ENCODE assay signal across 1 cellular context in the genomic region with DNA sequence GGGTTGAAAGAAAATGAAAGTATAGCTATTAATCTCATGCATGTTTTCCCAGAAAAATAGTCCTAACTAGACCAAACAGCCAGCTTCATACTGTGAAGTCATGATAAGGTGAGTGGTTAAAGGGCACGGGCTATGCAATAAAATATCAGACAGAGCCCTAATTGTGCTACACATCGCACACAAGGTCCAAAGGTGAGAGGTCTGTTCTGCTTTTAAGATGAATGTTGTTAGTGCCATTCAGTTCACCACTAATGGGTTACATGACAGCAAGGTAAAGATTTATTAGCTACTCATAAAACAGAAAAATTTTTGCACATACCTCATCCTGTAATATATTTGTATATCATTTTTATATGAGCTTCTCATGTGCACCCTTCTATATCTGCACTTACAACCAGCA.
TF ChIP-seq lines count a peak whose summit lies in the region.

No MANE protein-coding gene starts in this region.

TF ChIP-seq in A549, 52 proteins besides CTCF, POLR2A, EP300 and RAD21 (continued from another document):
- TF ChIP-seq, protein P1, sequence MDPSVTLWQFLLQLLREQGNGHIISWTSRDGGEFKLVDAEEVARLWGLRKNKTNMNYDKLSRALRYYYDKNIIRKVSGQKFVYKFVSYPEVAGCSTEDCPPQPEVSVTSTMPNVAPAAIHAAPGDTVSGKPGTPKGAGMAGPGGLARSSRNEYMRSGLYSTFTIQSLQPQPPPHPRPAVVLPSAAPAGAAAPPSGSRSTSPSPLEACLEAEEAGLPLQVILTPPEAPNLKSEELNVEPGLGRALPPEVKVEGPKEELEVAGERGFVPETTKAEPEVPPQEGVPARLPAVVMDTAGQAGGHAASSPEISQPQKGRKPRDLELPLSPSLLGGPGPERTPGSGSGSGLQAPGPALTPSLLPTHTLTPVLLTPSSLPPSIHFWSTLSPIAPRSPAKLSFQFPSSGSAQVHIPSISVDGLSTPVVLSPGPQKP (IDR thresholded peaks at IDR 0.05; ENCODE audit: low read depth, low read length) = no peak
- TF ChIP-seq CHD2 (IDR thresholded peaks at IDR 0.05; ENCODE audit: low read length, partially characterized antibody) = no peak
- TF ChIP-seq CBX2 (IDR thresholded peaks at IDR 0.05; ENCODE audit: borderline replicate concordance, low read depth) = no peak
- no peak for TF ChIP-seq SREBF2 (IDR thresholded peaks at IDR 0.05)
- no peak for TF ChIP-seq ZSCAN20 (CRISPR knock-in tag; IDR thresholded peaks at IDR 0.05)
- TF ChIP-seq, protein P2, sequence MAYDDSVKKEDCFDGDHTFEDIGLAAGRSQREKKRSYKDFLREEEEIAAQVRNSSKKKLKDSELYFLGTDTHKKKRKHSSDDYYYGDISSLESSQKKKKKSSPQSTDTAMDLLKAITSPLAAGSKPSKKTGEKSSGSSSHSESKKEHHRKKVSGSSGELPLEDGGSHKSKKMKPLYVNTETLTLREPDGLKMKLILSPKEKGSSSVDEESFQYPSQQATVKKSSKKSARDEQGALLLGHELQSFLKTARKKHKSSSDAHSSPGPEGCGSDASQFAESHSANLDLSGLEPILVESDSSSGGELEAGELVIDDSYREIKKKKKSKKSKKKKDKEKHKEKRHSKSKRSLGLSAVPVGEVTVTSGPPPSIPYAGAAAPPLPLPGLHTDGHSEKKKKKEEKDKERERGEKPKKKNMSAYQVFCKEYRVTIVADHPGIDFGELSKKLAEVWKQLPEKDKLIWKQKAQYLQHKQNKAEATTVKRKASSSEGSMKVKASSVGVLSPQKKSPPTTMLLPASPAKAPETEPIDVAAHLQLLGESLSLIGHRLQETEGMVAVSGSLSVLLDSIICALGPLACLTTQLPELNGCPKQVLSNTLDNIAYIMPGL (CRISPR knock-in tag; IDR thresholded peaks at IDR 0.05; ENCODE audit: borderline replicate concordance) = no peak
- no peak for TF ChIP-seq ZC3H11A (IDR thresholded peaks at IDR 0.05)
- TF ChIP-seq HOXA7 (CRISPR knock-in tag; IDR thresholded peaks at IDR 0.05) = no peak
- TF ChIP-seq BHLHE40 (IDR thresholded peaks at IDR 0.05; ENCODE audit: low read depth, low read length) = no peak
- TF ChIP-seq POLR2AphosphoS2 (conservative IDR thresholded peaks at IDR 0.05; ENCODE audit: low read length) = no peak
- no peak for TF ChIP-seq FOXS1 (CRISPR knock-in tag; IDR thresholded peaks at IDR 0.05)
- TF ChIP-seq PHF8 (IDR thresholded peaks at IDR 0.05; ENCODE audit: borderline replicate concordance, low read depth) = no peak
